1 cellular context compared by ENCODE assay signal in genomic region chr10:58335306-58336005, GRCh38.
TF ChIP-seq lines count a peak whose summit lies in the region.

No MANE protein-coding gene starts in this region.

TF ChIP-seq in HepG2, 621 proteins besides CTCF, POLR2A, EP300 and RAD21 (continued from another document and continues in another):
- no peak for TF ChIP-seq ZNF577 (CRISPR knock-in tag; IDR thresholded peaks at IDR 0.05; ENCODE audit: borderline replicate concordance, low read depth)
- TF ChIP-seq EED (CRISPR knock-in tag; IDR thresholded peaks at IDR 0.05), result 0 out of 2 replicates have a peak, but pooled peaks have one; percentile 27
- no peak for TF ChIP-seq FOXM1 (CRISPR knock-in tag; IDR thresholded peaks at IDR 0.05)
- no peak for TF ChIP-seq SOX13 (IDR thresholded peaks at IDR 0.05)
- TF ChIP-seq SOX13 (CRISPR knock-in tag; conservative IDR thresholded peaks at IDR 0.05 in 1 of 2, IDR thresholded peaks at IDR 0.05 in 1 of 2), result no peak
- TF ChIP-seq ATF4 (CRISPR knock-in tag; IDR thresholded peaks at IDR 0.05), result no peak
- no peak for TF ChIP-seq SALL2 (CRISPR knock-in tag; IDR thresholded peaks at IDR 0.05)
- TF ChIP-seq ZNF749 (CRISPR knock-in tag; IDR thresholded peaks at IDR 0.05; ENCODE audit: borderline replicate concordance), result no peak
- TF ChIP-seq ZSCAN29 (CRISPR knock-in tag; conservative IDR thresholded peaks at IDR 0.05), result 0 out of 2 replicates have a peak, but pooled peaks have one; percentile 41
- no peak for TF ChIP-seq NCOA5 (CRISPR knock-in tag; IDR thresholded peaks at IDR 0.05)
- TF ChIP-seq ZNF44 (CRISPR knock-in tag; IDR thresholded peaks at IDR 0.05), result no peak
- TF ChIP-seq GLI4 (CRISPR knock-in tag; IDR thresholded peaks at IDR 0.05; ENCODE audit: borderline replicate concordance), result peak; percentile 95; the same call in 1 of the 2 replicates
- peak; percentile 47; the same call in 1 of the 2 replicates for TF ChIP-seq NAIF1 (CRISPR knock-in tag; IDR thresholded peaks at IDR 0.05; ENCODE audit: borderline replicate concordance)
- TF ChIP-seq PAXIP1 (CRISPR knock-in tag; conservative IDR thresholded peaks at IDR 0.05), result peak; percentile 6; the same call in 1 of the 2 replicates
- 0 out of 2 replicates have a peak, but pooled peaks have one; percentile 40 for TF ChIP-seq TGIF2 (CRISPR knock-in tag; IDR thresholded peaks at IDR 0.05)
- TF ChIP-seq DNMT1 (CRISPR knock-in tag; IDR thresholded peaks at IDR 0.05), result 0 out of 2 replicates have a peak, but pooled peaks have one; percentile 2
- TF ChIP-seq FOXO4 (CRISPR knock-in tag; conservative IDR thresholded peaks at IDR 0.05), result 0 out of 2 replicates have a peak, but pooled peaks have one; percentile 70
- TF ChIP-seq MYPOP (CRISPR knock-in tag; IDR thresholded peaks at IDR 0.05), result 0 out of 2 replicates have a peak, but pooled peaks have one; percentile 1
- TF ChIP-seq ZNF556 (CRISPR knock-in tag; IDR thresholded peaks at IDR 0.05; ENCODE audit: borderline replicate concordance), result peak; percentile 68; the same call in 1 of the 2 replicates
- no peak; the same call in 1 of the 2 replicates for TF ChIP-seq ZNF256 (CRISPR knock-in tag; conservative IDR thresholded peaks at IDR 0.05)
- 0 out of 2 replicates have a peak, but pooled peaks have one; percentile 13 for TF ChIP-seq ZIK1 (CRISPR knock-in tag; IDR thresholded peaks at IDR 0.05; ENCODE audit: borderline replicate concordance, low read depth)
- peak; percentile 8; the same call in 1 of the 2 replicates for TF ChIP-seq POGK (CRISPR knock-in tag; conservative IDR thresholded peaks at IDR 0.05)
- 0 out of 2 replicates have a peak, but pooled peaks have one; percentile 14 for TF ChIP-seq ZNF746 (CRISPR knock-in tag; IDR thresholded peaks at IDR 0.05)
- no peak for TF ChIP-seq ELF4 (CRISPR knock-in tag; IDR thresholded peaks at IDR 0.05; ENCODE audit: borderline replicate concordance)
- peak; percentile 7; the same call in 1 of the 2 replicates for TF ChIP-seq ARNTL (CRISPR knock-in tag; IDR thresholded peaks at IDR 0.05)
- TF ChIP-seq ZNF280D (CRISPR knock-in tag; IDR thresholded peaks at IDR 0.05), result no peak
- no peak for TF ChIP-seq ZMYM4 (CRISPR knock-in tag; IDR thresholded peaks at IDR 0.05)
- TF ChIP-seq ZNF607 (CRISPR knock-in tag; IDR thresholded peaks at IDR 0.05; ENCODE audit: borderline replicate concordance), result peak; percentile 26; the same call in 1 of the 2 replicates
- TF ChIP-seq ZNF687 (CRISPR knock-in tag; IDR thresholded peaks at IDR 0.05), result peak; percentile 74; the same call in 1 of the 2 replicates
- TF ChIP-seq ZNF143 (CRISPR knock-in tag; IDR thresholded peaks at IDR 0.05), result no peak
- TF ChIP-seq ZNF281 (CRISPR knock-in tag; IDR thresholded peaks at IDR 0.05; ENCODE audit: borderline replicate concordance), result no peak
- TF ChIP-seq NFE2L2 (IDR thresholded peaks at IDR 0.05; ENCODE audit: low read length), result no peak
- 0 out of 2 replicates have a peak, but pooled peaks have one; percentile 18 for TF ChIP-seq SAFB2 (CRISPR knock-in tag; IDR thresholded peaks at IDR 0.05; ENCODE audit: borderline replicate concordance, low read depth)
- TF ChIP-seq ZNF770 (CRISPR knock-in tag; IDR thresholded peaks at IDR 0.05), result 0 out of 2 replicates have a peak, but pooled peaks have one; percentile 20
- TF ChIP-seq CCDC6 (CRISPR knock-in tag; IDR thresholded peaks at IDR 0.05), result 0 out of 2 replicates have a peak, but pooled peaks have one; percentile 33
- no peak for TF ChIP-seq STAT5B (CRISPR knock-in tag; IDR thresholded peaks at IDR 0.05)
- TF ChIP-seq ZFX (CRISPR knock-in tag; IDR thresholded peaks at IDR 0.05; ENCODE audit: low read depth), result peak; percentile 70
